Comparison of ENCODE assay signal across 8 cellular contexts in the genomic region with DNA sequence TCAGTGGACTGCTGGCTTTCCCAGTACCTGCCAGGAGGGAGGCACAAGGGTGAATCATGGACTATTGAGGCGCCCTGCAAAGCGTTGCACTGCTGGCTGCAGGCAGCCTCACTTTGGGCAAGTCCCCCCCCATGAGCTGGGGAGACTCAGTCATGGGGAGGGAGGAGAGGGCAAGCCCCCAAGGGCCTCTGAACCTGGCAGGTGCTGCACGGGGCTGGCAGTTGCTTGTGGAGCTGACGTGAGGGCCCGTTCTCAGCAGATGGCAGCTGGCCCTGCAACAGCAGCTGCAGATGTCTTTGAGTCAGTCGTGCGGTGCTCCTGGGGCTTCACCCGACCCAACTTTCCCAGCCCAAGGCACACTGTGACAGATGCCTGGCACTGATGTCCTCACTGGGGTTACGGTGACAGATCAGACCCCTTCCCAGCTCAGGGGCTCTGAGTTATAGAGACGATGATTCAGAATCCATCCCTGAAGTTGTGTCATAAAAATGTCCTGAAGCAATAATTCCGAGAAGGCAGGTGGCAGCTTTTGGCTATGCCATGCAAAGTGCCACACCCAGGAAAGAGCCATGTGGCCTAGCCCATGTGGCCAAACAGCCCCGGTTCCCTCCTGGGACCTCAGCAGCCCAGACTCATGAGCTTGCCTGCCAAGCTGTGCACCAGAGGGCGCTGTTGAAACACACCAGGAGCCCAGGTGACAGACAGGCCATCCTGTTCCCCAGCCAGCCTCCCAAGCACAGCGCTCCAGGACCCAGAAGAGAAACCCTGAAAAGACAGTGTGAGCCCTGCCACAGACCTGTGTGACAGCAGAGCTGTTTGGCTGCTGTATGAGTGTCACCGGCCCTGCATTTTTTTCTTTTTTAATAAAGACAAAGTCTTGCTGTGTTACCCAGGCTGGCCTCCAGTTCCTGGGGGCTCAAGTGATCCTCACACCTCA. TPM values are rescaled to one million over a fixed set of nuclear protein-coding genes. Genes with fewer than 3 reads are reported as not detected.
DNase-seq lines count a peak whose midpoint lies in the region; ATAC-seq and TF ChIP-seq lines count a peak whose summit lies in the region.

No MANE protein-coding gene starts in this region.

- H3K27ac ChIP-seq in coronary artery: peak overlapping the region; percentile 31 to 80

- H3K4me3 ChIP-seq in coronary artery: no peak overlapping the region
- no peak overlapping the region for H3K4me3 ChIP-seq in lower leg skin (ENCODE audit: low read depth, poor library complexity, severe bottlenecking)

- ATAC-seq in GM18519 (IDR thresholded peaks at IDR 0.05; ENCODE audit: low FRiP score, unreplicated experiment) (peak; percentile 49), HG03175 (IDR thresholded peaks at IDR 0.05; ENCODE audit: unreplicated experiment) (peak; percentile 57)

- WGBS in lower leg skin, 2 donors: 19 to 27% methylated on average over 9 to 13 of the region's 15 CpGs

- TF ChIP-seq CTCF in coronary artery (IDR thresholded peaks at IDR 0.05) (peak; percentile 71), lower leg skin (IDR thresholded peaks at IDR 0.05) (peak in 2 of 3 donors; percentile 5 to 77)

- in situ Hi-C loops in ACHN (cut with HindIII; ENCODE audit: low pct_ligation_motif_present, low pct_unique_long_range_greater_than_20kb, low sequenced_read_pairs): no loop called here

- intact Hi-C loops in lower leg skin (cut with DNase I; ENCODE audit: low total_unique reads): loop anchor here (5.0 kb wide), 1 partner anchor 92 kb away; no protein-coding TSS in a partner anchor

- DNase-seq in ACHN: peak; percentile 79
- DNase-seq in NCI-H524 treated with DMSO at 0.1 percent for 48 hours (lab: John Stamatoyannopoulos, UW): peak; percentile 70
- peak; percentile 91 for DNase-seq in activated CD4-positive, alpha-beta T cell treated with anti-CD3 and anti-CD28 coated beads for 48 hours
- DNase-seq in coronary artery (ENCODE audit: low spot score): peak; percentile 93
- DNase-seq in lower leg skin (ENCODE audit: low spot score in 2 of 2): peak; percentile 92 to 98
- peak; percentile 67 to 82 (median 77) for DNase-seq in stimulated activated CD4-positive, alpha-beta T cell treated with anti-CD3 and anti-CD28 coated beads, TNF-alpha, amount 100 ng/mL, for 24 hours (ENCODE audit: low read depth in 3 of 3)

- no peak for TF ChIP-seq POLR2A in lower leg skin (IDR thresholded peaks at IDR 0.05)

RNA-seq across cellular contexts. Expression of a gene that starts 53.6 kb away (rescaled TPM):
- total RNA-seq in lower leg skin: 10 to 100 TPM; 48.7 to 62.8 (median 58.7) TPM
